ENCODE assay signal across 20 cellular contexts in genomic region chr1:176643536-176643935, GRCh38.
DNase-seq lines count a peak whose midpoint lies in the region; ATAC-seq and TF ChIP-seq lines count a peak whose summit lies in the region.
"Had no signal": no experiment of that assay in that cellular context is flagged by ENCODE, and none has a peak within 500 bp of the region (broad histone marks: within the 10 kb centered on the region; RNA-seq: fewer than 3 reads in every experiment).

No MANE protein-coding gene starts in this region.

- intact Hi-C loops in MCF 10A (cut with micrococcal nuclease), result no loop called here
- intact Hi-C loops in breast epithelium (cut with DNase I; ENCODE audit: low total_unique reads), result no loop called here
- intact Hi-C loops in PC-3 (cut with micrococcal nuclease), result no loop called here
- intact Hi-C loops in posterior vena cava (cut with DNase I), result no loop called here

- H3K27ac ChIP-seq in breast epithelium (no peak overlapping the region), PC-3 (ENCODE audit: low read length) (no peak overlapping the region), fibroblast of lung (ENCODE audit: insufficient read depth, low read length) (no peak overlapping the region)
- H3K27ac ChIP-seq: stomach, vagina had no signal

- H3F3A ChIP-seq in PC-3 (ENCODE audit: low read length, unreplicated experiment), result no peaks in the 10 kb centered on the region

- BruUV-seq in MCF 10A (replicated peaks; lab: Mats Ljungman, UMichigan) (no TSS peak), PC-3 (replicated peaks; lab: Mats Ljungman, UMichigan) (no TSS peak)

- H4K20me1 ChIP-seq in PC-3 (ENCODE audit: low read length) (no peaks in the 10 kb centered on the region), fibroblast of lung (ENCODE audit: control insufficient read depth, extremely low read depth, insufficient read depth, low read length) (no peaks in the 10 kb centered on the region)

- POLR2A ChIA-PET in MCF 10A (lab: Yijun Ruan, JAX) (no interaction called here), PC-3 (lab: Charles Lee; ENCODE audit: unreplicated experiment) (interaction anchor here (0.6 kb wide), 1 partner anchor 25 kb away, joined by 3 read pairs; no protein-coding TSS in a partner anchor)

- H3K9ac ChIP-seq in PC-3 (ENCODE audit: low read length), result no peak overlapping the region
- no peak overlapping the region for H3K9ac ChIP-seq in fibroblast of lung (ENCODE audit: insufficient read depth, low read length)

- H3K36me3 ChIP-seq in breast epithelium (no peaks in the 10 kb centered on the region), PC-3 (ENCODE audit: low read depth, low read length) (no peaks in the 10 kb centered on the region), fibroblast of lung (ENCODE audit: control insufficient read depth, insufficient read depth, low read length) (no peaks in the 10 kb centered on the region)
- H3K36me3 ChIP-seq: stomach, vagina had no signal

- no peak for TF ChIP-seq POLR2A in breast epithelium (IDR thresholded peaks at IDR 0.05)

- no peak overlapping the region for H3K27ac Mint-ChIP-seq in MCF 10A (ENCODE audit: low read depth, unreplicated experiment)
- H3K27ac Mint-ChIP-seq: brain; CD4-positive, alpha-beta memory T cell; dendritic cell treated with granulocyte-macrophage colony-stimulating factor and Interleukin-4, amounts not matched to agents 40 ng/mL and 50 ng/mL, for 4 days; immature natural killer cell; nephron had no signal

- H3K4me1 ChIP-seq in breast epithelium (no peaks in the 10 kb centered on the region), PC-3 (ENCODE audit: insufficient read depth, low read length) (no peaks in the 10 kb centered on the region; the same call in 1 of the 2 replicates), fibroblast of lung (ENCODE audit: control insufficient read depth, extremely low read depth, insufficient read depth, low read length) (no peaks in the 10 kb centered on the region)
- H3K4me1 ChIP-seq: stomach, vagina had no signal

- H3K4me1 Mint-ChIP-seq in MCF 10A (ENCODE audit: insufficient read depth, unreplicated experiment), result peaks cover 7% of the 10 kb centered on the region
- H3K4me1 Mint-ChIP-seq: brain; CD4-positive, alpha-beta memory T cell; immature natural killer cell; nephron had no signal

- H3K27me3 ChIP-seq in breast epithelium (no peaks in the 10 kb centered on the region), PC-3 (ENCODE audit: low read length) (no peaks in the 10 kb centered on the region), fibroblast of lung (ENCODE audit: control insufficient read depth, insufficient read depth, low read length) (no peaks in the 10 kb centered on the region)
- H3K27me3 ChIP-seq: stomach, vagina had no signal

- no peak overlapping the region for H3K4me3 ChIP-seq in breast epithelium
- no peak overlapping the region for H3K4me3 ChIP-seq in PC-3 (ENCODE audit: low read length)
- no peak overlapping the region for H3K4me3 ChIP-seq in fibroblast of lung (replicated peaks in 1 of 4; ENCODE audit: control extremely low read depth in 1 of 4, insufficient read depth in 1 of 4, low read depth in 3 of 4, low read length in 4 of 4)
- H3K4me3 ChIP-seq: stomach, vagina had no signal

- no peak overlapping the region for H3K4me3 Mint-ChIP-seq in MCF 10A (ENCODE audit: unreplicated experiment)
- H3K4me3 Mint-ChIP-seq: brain; CD4-positive, alpha-beta memory T cell; dendritic cell treated with granulocyte-macrophage colony-stimulating factor and Interleukin-4, amounts not matched to agents 40 ng/mL and 50 ng/mL, for 4 days; immature natural killer cell; nephron had no signal

- no peaks in the 10 kb centered on the region for H3K79me2 ChIP-seq in PC-3 (ENCODE audit: low read length)
- no peaks in the 10 kb centered on the region for H3K79me2 ChIP-seq in fibroblast of lung (ENCODE audit: control insufficient read depth, insufficient read depth, low read length)

- no peak overlapping the region for H3K4me2 ChIP-seq in PC-3 (ENCODE audit: low read length)
- H3K4me2 ChIP-seq in fibroblast of lung (ENCODE audit: extremely low read depth, insufficient read depth, low read length), result no peak overlapping the region

- H3K36me3 Mint-ChIP-seq in MCF 10A (ENCODE audit: insufficient read depth, unreplicated experiment), result no peaks in the 10 kb centered on the region
- H3K36me3 Mint-ChIP-seq: brain; CD4-positive, alpha-beta memory T cell; immature natural killer cell had no signal

- ATAC-seq in PC-3 (no peak), GM18520 (IDR thresholded peaks at IDR 0.05; ENCODE audit: unreplicated experiment) (no peak)

- H3K9me3 ChIP-seq in breast epithelium (peaks cover 3 to 14% of the 10 kb centered on the region in 2 donors), PC-3 (ENCODE audit: low read length) (no peaks in the 10 kb centered on the region), fibroblast of lung (ENCODE audit: control insufficient read depth, insufficient read depth, low read depth, low read length) (no peaks in the 10 kb centered on the region)
- H3K9me3 ChIP-seq: vagina had no signal

- H3K9me2 ChIP-seq in PC-3 (replicated peaks; ENCODE audit: low read length), result no peaks in the 10 kb centered on the region

- peak; percentile 46 for DNase-seq in MCF 10A (ENCODE audit: unreplicated experiment)
- DNase-seq in breast epithelium (ENCODE audit: low spot score in 2 of 2), result no peak
- peak; percentile 57 for DNase-seq in PC-3
- DNase-seq in fibroblast of lung (ENCODE audit: low read depth in 2 of 2), result peak; percentile 49 to 80
- peak; percentile 72 for DNase-seq in stromal cell of bone marrow (ENCODE audit: low read depth)
- DNase-seq in hepatic stellate cell (ENCODE audit: low spot score), result no peak
- DNase-seq in posterior vena cava (ENCODE audit: low spot score), result no peak
- DNase-seq: activated CD4-positive, alpha-beta T cell treated with anti-CD3 and anti-CD28 coated beads, Interleukin-2, amount 50 U/mL, for 1 hour; activated naive CD4-positive, alpha-beta T cell treated with Interleukin-2 at 50 U/mL for 16 hours; CD4-positive, alpha-beta memory T cell; glutamatergic neuron; immature natural killer cell; NCI-H1694 treated with DMSO at 0.1 percent for 48 hours; NCI-H524; stomach had no signal

- CTCF ChIA-PET in MCF 10A (lab: Yijun Ruan, JAX) (interaction anchor here (0.5 to 1.9 kb wide), 8 partner anchors 17 to 193 kb away, joined by 3 to 10 read pairs (median 4); no protein-coding TSS in a partner anchor), PC-3 (lab: Charles Lee) (no interaction called here)

- H3K9me3 Mint-ChIP-seq in MCF 10A (ENCODE audit: unreplicated experiment), result peaks cover under 1% of the 10 kb centered on the region

- no peaks in the 10 kb centered on the region for H3K27me3 Mint-ChIP-seq in MCF 10A (ENCODE audit: insufficient read depth, unreplicated experiment)
- H3K27me3 Mint-ChIP-seq: dendritic cell treated with granulocyte-macrophage colony-stimulating factor and Interleukin-4, amounts not matched to agents 40 ng/mL and 50 ng/mL, for 4 days had no signal

- H2AFZ ChIP-seq in PC-3 (ENCODE audit: low read length), result no peak overlapping the region
- no peak overlapping the region for H2AFZ ChIP-seq in fibroblast of lung (ENCODE audit: low read length)

- no peak for TF ChIP-seq CTCF in MCF 10A (IDR thresholded peaks at IDR 0.05; ENCODE audit: unreplicated experiment)
- no peak for TF ChIP-seq CTCF in breast epithelium (IDR thresholded peaks at IDR 0.05)
- no peak for TF ChIP-seq CTCF in PC-3 (conservative IDR thresholded peaks at IDR 0.05; ENCODE audit: low read depth, low read length)
- TF ChIP-seq CTCF in fibroblast of lung (conservative IDR thresholded peaks at IDR 0.05 in 1 of 2, IDR thresholded peaks at IDR 0.05 in 1 of 2; ENCODE audit: low read depth in 1 of 2, low read length in 2 of 2), result no peak

Comparison
In these comparisons a context has a peak if more than half of its experiments do, and no peak if none do; other contexts are left out.
1. DNase-seq: peak in MCF 10A (single experiment), PC-3 (single experiment), fibroblast of lung (2 of 2) and stromal cell of bone marrow (single experiment); none in breast epithelium (0 of 2), hepatic stellate cell (single experiment) and posterior vena cava (single experiment).